Comparison of ENCODE assay signal across 7 cellular contexts in genomic region chr19:55625004-55625326, GRCh38. TPM values are rescaled to one million over a fixed set of nuclear protein-coding genes. Genes with fewer than 3 reads are reported as not detected.
DNase-seq lines count a peak whose midpoint lies in the region; ATAC-seq and TF ChIP-seq lines count a peak whose summit lies in the region.

No MANE protein-coding gene starts in this region.

- 47% methylated on average over 11 of the region's 11 CpGs for WGBS in right cardiac atrium
- 70% methylated on average over 10 of the region's 11 CpGs for WGBS in smooth muscle cell (ENCODE audit: low lambda C conversion rate)

- peak overlapping the region; percentile 54 to 69 for H3K4me3 ChIP-seq in HCT116 (replicated peaks in 1 of 2; ENCODE audit: low read depth in 1 of 2, low read length in 2 of 2)
- peak overlapping the region; percentile 53 for H3K4me3 ChIP-seq in right cardiac atrium (ENCODE audit: low read length)
- peak overlapping the region; percentile 63 for H3K4me3 ChIP-seq in smooth muscle cell

- peak overlapping the region; percentile 90 for H3K27ac Mint-ChIP-seq in WTC11

- H3K4me2 ChIP-seq in HCT116 (ENCODE audit: low read length) (peak overlapping the region; percentile 98), smooth muscle cell (peak overlapping the region; percentile 97)

- TSS peak; percentile 83 for BruUV-seq in HCT116 (replicated peaks; lab: Mats Ljungman, UMichigan)

- no peaks in the 10 kb centered on the region for H4K20me1 ChIP-seq in HCT116 (ENCODE audit: insufficient read depth)
- peaks cover 8% of the 10 kb centered on the region for H4K20me1 ChIP-seq in smooth muscle cell (ENCODE audit: low read depth)

- H3K9me3 Mint-ChIP-seq in WTC11: 0 out of 2 replicates have a peak, but pooled peaks cover 3% of the 10 kb centered on the region

- H3K9me3 ChIP-seq in HCT116 (ENCODE audit: control insufficient read depth in 1 of 2, insufficient read depth in 1 of 2, low read depth in 1 of 2, low read length in 2 of 2) (no peaks in the 10 kb centered on the region), right cardiac atrium (ENCODE audit: control insufficient read depth, low read length) (no peaks in the 10 kb centered on the region), smooth muscle cell (replicated peaks; ENCODE audit: low read depth) (no peaks in the 10 kb centered on the region)

- H3K27ac ChIP-seq in HCT116 (ENCODE audit: low read depth, low read length) (peak overlapping the region; percentile 81), right cardiac atrium (ENCODE audit: low read length) (peak overlapping the region; percentile 1), smooth muscle cell (ENCODE audit: low read depth) (peak overlapping the region; percentile 92)

- peaks cover 17% of the 10 kb centered on the region for H3K27me3 Mint-ChIP-seq in WTC11 (ENCODE audit: low read depth)

- intact Hi-C loops in HCT116 (cut with micrococcal nuclease) (no loop called here), right cardiac atrium (cut with DNase I) (no loop called here), head of caudate nucleus (cut with DNase I) (no loop called here)

- H3K4me1 Mint-ChIP-seq in WTC11: peaks cover 15% of the 10 kb centered on the region

- RAD21 ChIA-PET in HCT116 (lab: Charles Lee; ENCODE audit: low non-redundant PET in 1 of 2, low total read pairs in 2 of 2, uncharacterized antibody in 2 of 2, unreplicated experiment in 2 of 2): interaction anchor here in 1 of 2 experiments (0.5 to 0.6 kb wide), 2 partner anchors 72 to 129 kb away, joined by 3 to 4 read pairs; no protein-coding TSS in a partner anchor

- POLR2A ChIA-PET in HCT116 (lab: Charles Lee) (interaction anchor here (0.6 to 1.5 kb wide), 12 partner anchors 8 to 1758 kb away, joined by 3 to 10 read pairs (median 4); partner anchors contain the start of genes FIZ1, MYADM and ZNF865), WTC11 (lab: Charles Lee) (interaction anchor here (0.7 to 2.6 kb wide), 8 partner anchors 8 to 148 kb away, joined by 3 to 12 read pairs (median 5); partner anchors contain the start of genes FIZ1 and ZNF628)

- TF ChIP-seq CTCF in HCT116 (IDR thresholded peaks at IDR 0.05 in 2 of 3, conservative IDR thresholded peaks at IDR 0.05 in 1 of 3; ENCODE audit: borderline replicate concordance in 1 of 3, insufficient read depth in 1 of 3, low read depth in 2 of 3, low read length in 2 of 3): no peak
- TF ChIP-seq CTCF in WTC11 (IDR thresholded peaks at IDR 0.05): no peak
- TF ChIP-seq CTCF in smooth muscle cell (IDR thresholded peaks at IDR 0.05; ENCODE audit: borderline replicate concordance, insufficient read depth, poor library complexity, severe bottlenecking): no peak

- H3K27me3 ChIP-seq in HCT116 (ENCODE audit: insufficient read depth, low read length) (no peaks in the 10 kb centered on the region), right cardiac atrium (ENCODE audit: control insufficient read depth, insufficient read depth) (no peaks in the 10 kb centered on the region), smooth muscle cell (ENCODE audit: low read depth) (no peaks in the 10 kb centered on the region)

- H3K9me2 ChIP-seq in HCT116 (ENCODE audit: insufficient read depth): no peaks in the 10 kb centered on the region

- H3K36me3 ChIP-seq in HCT116 (ENCODE audit: control insufficient read depth in 1 of 2, insufficient read depth in 2 of 2, low read length in 2 of 2) (no peaks in the 10 kb centered on the region), smooth muscle cell (ENCODE audit: low read depth) (no peaks in the 10 kb centered on the region)

- no peak for DNase-seq in HCT116 (ENCODE audit: low read depth, low spot score)
- no peak for DNase-seq in WTC11 (ENCODE audit: low spot score)
- DNase-seq in right cardiac atrium: no peak
- DNase-seq in smooth muscle cell (lab: John Stamatoyannopoulos, UW; ENCODE audit: unreplicated experiment): no peak
- DNase-seq in head of caudate nucleus: no peak

- H3K36me3 Mint-ChIP-seq in WTC11: peaks cover 11% of the 10 kb centered on the region

- CTCF ChIA-PET in HCT116 (lab: Charles Lee): interaction anchor here (0.6 to 1.8 kb wide), 8 partner anchors 8 to 157 kb away, joined by 3 to 14 read pairs (median 4); no protein-coding TSS in a partner anchor
- CTCF ChIA-PET in WTC11 (lab: Charles Lee): interaction anchor here (0.6 to 2.7 kb wide), 18 partner anchors 8 to 783 kb away, joined by 3 to 34 read pairs (median 5); partner anchors contain the start of genes FIZ1, ZNF580 and ZNF865

- no peak for TF ChIP-seq RAD21 in HCT116 (IDR thresholded peaks at IDR 0.05; ENCODE audit: low read depth)

- H2AFZ ChIP-seq in HCT116 (ENCODE audit: low read depth, low read length, poor library complexity, severe bottlenecking) (peak overlapping the region; percentile 65), smooth muscle cell (ENCODE audit: low read depth) (peak overlapping the region; percentile 96)

- ATAC-seq in HCT116: no peak
- no peak for ATAC-seq in WTC11
- ATAC-seq in right cardiac atrium: no peak
- no peak for ATAC-seq in GM18870 (IDR thresholded peaks at IDR 0.05; ENCODE audit: unreplicated experiment)
- no peak for ATAC-seq in GM21423 (IDR thresholded peaks at IDR 0.05; ENCODE audit: unreplicated experiment)

- peaks cover 8 to 14% of the 10 kb centered on the region in 2 experiments; a peak in 3 of 4 replicates for H3K4me1 ChIP-seq in HCT116 (ENCODE audit: control insufficient read depth in 1 of 2, insufficient read depth in 2 of 2, low read length in 2 of 2)
- no peaks in the 10 kb centered on the region for H3K4me1 ChIP-seq in right cardiac atrium (ENCODE audit: control insufficient read depth, insufficient read depth, low read length)
- no peaks in the 10 kb centered on the region for H3K4me1 ChIP-seq in smooth muscle cell (ENCODE audit: low read depth)

- no peak for TF ChIP-seq POLR2A in HCT116 (IDR thresholded peaks at IDR 0.05; ENCODE audit: borderline replicate concordance, extremely low read depth, insufficient read depth, insufficient read length)

- H3K79me2 ChIP-seq in HCT116 (ENCODE audit: insufficient read depth, low read length) (no peaks in the 10 kb centered on the region), smooth muscle cell (ENCODE audit: low read depth) (no peaks in the 10 kb centered on the region)

- H3K4me3 Mint-ChIP-seq in WTC11: peak overlapping the region; percentile 76

- peaks cover 12% of the 10 kb centered on the region for H3F3A ChIP-seq in smooth muscle cell (ENCODE audit: low read depth)

- H3K9ac ChIP-seq in HCT116 (ENCODE audit: low read length) (peak overlapping the region; percentile 70), smooth muscle cell (ENCODE audit: low read depth) (peak overlapping the region; percentile 91)

TF ChIP-seq in HCT116, 20 proteins besides CTCF, POLR2A, EP300 and RAD21:
- TF ChIP-seq ELF1 (IDR thresholded peaks at IDR 0.05; ENCODE audit: borderline replicate concordance, low read depth): no peak
- TF ChIP-seq JUND (IDR thresholded peaks at IDR 0.05): no peak
- no peak for TF ChIP-seq YY1 (IDR thresholded peaks at IDR 0.05; ENCODE audit: extremely low read depth, insufficient replicate concordance, low read depth, low read length)
- TF ChIP-seq CBX3 (IDR thresholded peaks at IDR 0.05; ENCODE audit: low read depth): 0 out of 2 replicates have a peak, but pooled peaks have one; percentile 21
- no peak for TF ChIP-seq ZFX (IDR thresholded peaks at IDR 0.05)
TF ChIP-seq in HCT116: peak in this region for 1.

TF ChIP-seq in WTC11, 78 proteins besides CTCF, POLR2A, EP300 and RAD21 (continues in another document):
- TF ChIP-seq SOX15 (CRISPR knock-in tag; IDR thresholded peaks at IDR 0.05) (no peak), ZNF219 (CRISPR knock-in tag; IDR thresholded peaks at IDR 0.05; ENCODE audit: borderline replicate concordance) (no peak), GRHL2 (CRISPR knock-in tag; IDR thresholded peaks at IDR 0.05; ENCODE audit: insufficient replicate concordance, severe bottlenecking) (no peak), HMGA2 (CRISPR knock-in tag; IDR thresholded peaks at IDR 0.05) (no peak), ZNF138 (CRISPR knock-in tag; conservative IDR thresholded peaks at IDR 0.05) (no peak), NR1H2 (CRISPR knock-in tag; IDR thresholded peaks at IDR 0.05) (no peak), TEAD1 (CRISPR knock-in tag; IDR thresholded peaks at IDR 0.05) (no peak)

RNA-seq across cellular contexts. Expression of gene ZNF784, which starts 0.6 kb away (rescaled TPM):
- total RNA-seq in HCT116 (2021; ENCODE audit: unreplicated experiment) (5.3 TPM), WTC11 (2021) (9.9 to 12.1 TPM (median 11.4 TPM) in 3 replicates), right cardiac atrium (10 to 100 TPM; 11.5 to 16.3 (median 13.3) TPM), smooth muscle cell (3.1 and 3.8 TPM in 2 replicates)
- polyA plus RNA-seq in HCT116 (2012): 7.5 and 8.0 TPM in 2 replicates
- polyA plus RNA-seq in right cardiac atrium (13.0 TPM), smooth muscle cell (7.2 and 7.3 TPM in 2 replicates)

RNA-seq across cellular contexts. Expression of gene ZNF580, which starts 15.8 kb away (rescaled TPM):
- total RNA-seq in HCT116 (2021; ENCODE audit: unreplicated experiment) (36.7 TPM), WTC11 (2021) (31.3 to 33.5 TPM (median 32.0 TPM) in 3 replicates), right cardiac atrium (10 to 100 TPM; 23.7 to 32.0 (median 28.9) TPM), smooth muscle cell (6.2 and 11.9 TPM in 2 replicates)
- polyA plus RNA-seq in HCT116 (2012): 37.1 and 47.1 TPM in 2 replicates
- polyA plus RNA-seq in right cardiac atrium (18.7 TPM), smooth muscle cell (68.8 and 76.8 TPM in 2 replicates)

RNA-seq across cellular contexts. Expression of gene ZNF581, which starts 18.5 kb away (rescaled TPM):
- total RNA-seq in HCT116 (2021; ENCODE audit: unreplicated experiment): 44.4 TPM
- 47.8 and 48.2 TPM in 2 replicates for polyA plus RNA-seq in HCT116 (2012)
- total RNA-seq in WTC11 (2021): 94.6 to 100 TPM (median 99.5 TPM) in 3 replicates
- 10 to 100 TPM in 1 of 4 donors, 1 to 10 TPM in 3; 7.7 to 12.5 (median 9.3) TPM for total RNA-seq in right cardiac atrium
- 6.3 TPM for polyA plus RNA-seq in right cardiac atrium
- 6.8 and 10.0 TPM in 2 replicates for total RNA-seq in smooth muscle cell
- polyA plus RNA-seq in smooth muscle cell: 21.4 and 22.0 TPM in 2 replicates

RNA-seq across cellular contexts. Expression of gene ZNF865, which starts 19.5 kb away (rescaled TPM):
- total RNA-seq in HCT116 (2021; ENCODE audit: unreplicated experiment): 16.2 TPM
- 9.4 and 10.7 TPM in 2 replicates for polyA plus RNA-seq in HCT116 (2012)
- total RNA-seq in WTC11 (2021): 18.5 to 21.7 TPM (median 19.0 TPM) in 3 replicates
- total RNA-seq in right cardiac atrium: 10 to 100 TPM; 19.4 to 20.8 (median 20.2) TPM
- polyA plus RNA-seq in right cardiac atrium: 17.2 TPM
- 3.0 and 3.8 TPM in 2 replicates for total RNA-seq in smooth muscle cell
- 1.2 and 2.0 TPM in 2 replicates for polyA plus RNA-seq in smooth muscle cell

RNA-seq across cellular contexts. Expression of gene CCDC106, which starts 23.0 kb away (rescaled TPM):
- total RNA-seq in HCT116 (2021; ENCODE audit: unreplicated experiment): 1.0 TPM
- 0.56 and 0.70 TPM in 2 replicates for polyA plus RNA-seq in HCT116 (2012)
- 21.1 to 24.8 TPM (median 24.8 TPM) in 3 replicates for total RNA-seq in WTC11 (2021)
- 10 to 100 TPM; 23.6 to 26.6 (median 24.3) TPM for total RNA-seq in right cardiac atrium
- polyA plus RNA-seq in right cardiac atrium: 30.4 TPM
- 6.9 and 7.7 TPM in 2 replicates for total RNA-seq in smooth muscle cell
- 18.3 and 24.8 TPM in 2 replicates for polyA plus RNA-seq in smooth muscle cell

Comparison
In these comparisons a context has a peak if more than half of its experiments do, and no peak if none do; other contexts are left out.
1. H3K27ac ChIP-seq: peak in every context shown above with its lines; median percentile 92 in smooth muscle cell; 81 in HCT116; 1 in right cardiac atrium.